Comparison of ENCODE assay signal across 20 cellular contexts in genomic region chr14:70343141-70343540, GRCh38.
"Had no signal": no experiment of that assay in that cellular context is flagged by ENCODE, and none has a peak within 500 bp of the region (broad histone marks: within the 10 kb centered on the region; RNA-seq: fewer than 3 reads in every experiment).

No MANE protein-coding gene starts in this region.

- H3K4me3 ChIP-seq: coronary artery, dorsolateral prefrontal cortex, esophagus muscularis mucosa, gastroesophageal sphincter, heart left ventricle, hepatocyte, left lung, lower lobe of right lung, mucosa of descending colon had no signal

- DNase-seq: dermis blood vessel endothelial cell; dorsolateral prefrontal cortex; effector CD4-positive, alpha-beta T cell; effector memory CD4-positive, alpha-beta T cell; foreskin keratinocyte; heart left ventricle; hypothalamus; left cardiac atrium; left lung; left ventricle myocardium superior; lower lobe of right lung; mesenchymal stem cell; mucosa of descending colon; naive B cell; naive thymus-derived CD8-positive, alpha-beta T cell had no signal

- H3K4me3 Mint-ChIP-seq: mesothelial cell of epicardium; naive thymus-derived CD8-positive, alpha-beta T cell had no signal

- H2AFZ ChIP-seq: hepatocyte had no signal

- H3K4me1 ChIP-seq: foreskin keratinocyte, gastroesophageal sphincter, left lung, lower lobe of right lung had no signal

- H3K9me3 ChIP-seq: esophagus muscularis mucosa, gastroesophageal sphincter, lower lobe of right lung had no signal

- H3K27ac Mint-ChIP-seq: mesothelial cell of epicardium, naive B cell had no signal

- H3K27me3 Mint-ChIP-seq: naive B cell; naive thymus-derived CD8-positive, alpha-beta T cell had no signal

- H3K36me3 ChIP-seq: lower lobe of right lung had no signal

- H3K27me3 ChIP-seq: dorsolateral prefrontal cortex, esophagus muscularis mucosa, foreskin keratinocyte, gastroesophageal sphincter, heart left ventricle, hepatocyte, left lung had no signal

- H3K27ac ChIP-seq: coronary artery, dorsolateral prefrontal cortex, esophagus muscularis mucosa, foreskin keratinocyte, gastroesophageal sphincter, heart left ventricle, hepatocyte, left lung, lower lobe of right lung had no signal

- H3K4me2 ChIP-seq: hepatocyte had no signal

- H3K4me1 Mint-ChIP-seq: mesothelial cell of epicardium had no signal

- ATAC-seq: foreskin keratinocyte; gastroesophageal sphincter; heart left ventricle; left cardiac atrium; left lung; left ventricle myocardium superior; lower lobe of right lung; mucosa of descending colon; naive thymus-derived CD8-positive, alpha-beta T cell had no signal
